Comparison of ENCODE assay signal across 8 cellular contexts in the genomic region with DNA sequence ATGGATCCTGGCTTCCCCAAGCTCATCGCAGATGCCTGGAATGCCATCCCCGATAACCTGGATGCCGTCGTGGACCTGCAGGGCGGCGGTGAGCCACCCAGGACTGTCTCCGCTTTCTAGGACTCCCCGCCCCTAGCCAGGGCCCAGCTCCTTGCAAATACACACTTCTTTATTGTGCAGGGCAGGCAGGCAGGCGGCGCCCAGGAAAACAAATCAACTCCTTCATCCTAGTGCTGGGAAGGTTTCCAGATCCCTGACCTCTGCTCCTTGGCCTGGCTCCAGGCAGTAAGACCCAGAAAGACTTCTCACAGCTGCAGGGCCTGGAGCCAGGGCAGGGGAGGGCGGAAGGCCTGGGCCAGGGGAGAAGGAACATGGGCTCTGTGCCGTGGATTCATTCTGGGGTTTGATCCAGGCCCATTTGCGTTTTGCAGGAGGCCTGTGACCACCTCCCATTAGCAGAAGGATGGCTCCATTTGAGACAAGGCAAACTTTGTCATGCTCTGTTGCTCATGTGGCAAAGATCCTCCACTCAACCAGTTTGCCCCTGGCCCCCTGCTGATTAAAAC. TPM values are rescaled to one million over a fixed set of nuclear protein-coding genes. Genes with fewer than 3 reads are reported as not detected.
DNase-seq lines count a peak whose midpoint lies in the region; ATAC-seq and TF ChIP-seq lines count a peak whose summit lies in the region.

No MANE protein-coding gene starts in this region.

- H3K79me2 ChIP-seq in ACC112 (ENCODE audit: control insufficient read depth, insufficient read depth, low read length, unreplicated experiment) = no peaks in the 10 kb centered on the region

- TF ChIP-seq POLR2A in lower leg skin (IDR thresholded peaks at IDR 0.05) (no peak), vagina (IDR thresholded peaks at IDR 0.05) (no peak)

- TF ChIP-seq CTCF in lower leg skin (IDR thresholded peaks at IDR 0.05) (no peak), vagina (IDR thresholded peaks at IDR 0.05) (peak in 1 of 3 experiments; percentile 18)

- ATAC-seq in GM18511 (IDR thresholded peaks at IDR 0.05; ENCODE audit: unreplicated experiment) = no peak
- no peak for ATAC-seq in GM18870 (IDR thresholded peaks at IDR 0.05; ENCODE audit: unreplicated experiment)

- H3K4me3 ChIP-seq in ACC112 (ENCODE audit: low read depth, low read length) (no peak overlapping the region; the same call in 1 of the 2 replicates), lower leg skin (ENCODE audit: low read depth, poor library complexity, severe bottlenecking) (no peak overlapping the region), vagina (no peak overlapping the region)

- H3K36me3 ChIP-seq in ACC112 (ENCODE audit: insufficient read depth, low read length) (peaks cover 15% of the 10 kb centered on the region), vagina (peaks cover 0 to 19% of the 10 kb centered on the region in 2 donors)

- no peaks in the 10 kb centered on the region for H3K9me3 ChIP-seq in vagina

- intact Hi-C loops in lower leg skin (cut with DNase I; ENCODE audit: low total_unique reads) (no loop called here), vagina (cut with DNase I) (no loop called here)

- H3K27ac ChIP-seq in ACC112 (ENCODE audit: low read depth, low read length) = peak overlapping the region; percentile 42; the same call in 1 of the 2 replicates
- H3K27ac ChIP-seq in vagina = peak overlapping the region; percentile 71

- H3K27me3 ChIP-seq in ACC112 (ENCODE audit: insufficient read depth, low read length) (no peaks in the 10 kb centered on the region), vagina (no peaks in the 10 kb centered on the region)

- peak; percentile 92 for DNase-seq in NCI-H1105 (lab: John Stamatoyannopoulos, UW)
- peak; percentile 25 for DNase-seq in cerebellar cortex (ENCODE audit: low spot score)
- peak; percentile 62 to 91 for DNase-seq in lower leg skin (ENCODE audit: low spot score in 2 of 2)
- peak in 1 of 2 donors; percentile 95 for DNase-seq in vagina (ENCODE audit: extremely low spot score in 2 of 2)
- no peak for DNase-seq in RPMI8226

- H3K4me1 ChIP-seq in ACC112 (ENCODE audit: control insufficient read depth, insufficient read depth, low read length, unreplicated experiment) = peaks cover 55% of the 10 kb centered on the region
- H3K4me1 ChIP-seq in vagina = peaks cover 42% of the 10 kb centered on the region

- 37 to 72% methylated on average over 13 of the region's 13 CpGs for WGBS in lower leg skin, 2 donors

- peak overlapping the region; percentile 3 for H2AFZ ChIP-seq in ACC112 (ENCODE audit: low read length, unreplicated experiment)

RNA-seq across cellular contexts. Expression of a gene that starts 6.0 kb away (rescaled TPM):
- total RNA-seq in lower leg skin = 10 to 100 TPM; 16.9 to 36.9 (median 25.4) TPM
- 11.3 TPM for total RNA-seq in vagina

RNA-seq across cellular contexts. Expression of a gene that starts 23.9 kb away (rescaled TPM):
- total RNA-seq in lower leg skin (100 to 1,000 TPM; 152 to 516 (median 223) TPM), vagina (296 TPM)
